1 cellular context compared by ENCODE assay signal in the genomic region with DNA sequence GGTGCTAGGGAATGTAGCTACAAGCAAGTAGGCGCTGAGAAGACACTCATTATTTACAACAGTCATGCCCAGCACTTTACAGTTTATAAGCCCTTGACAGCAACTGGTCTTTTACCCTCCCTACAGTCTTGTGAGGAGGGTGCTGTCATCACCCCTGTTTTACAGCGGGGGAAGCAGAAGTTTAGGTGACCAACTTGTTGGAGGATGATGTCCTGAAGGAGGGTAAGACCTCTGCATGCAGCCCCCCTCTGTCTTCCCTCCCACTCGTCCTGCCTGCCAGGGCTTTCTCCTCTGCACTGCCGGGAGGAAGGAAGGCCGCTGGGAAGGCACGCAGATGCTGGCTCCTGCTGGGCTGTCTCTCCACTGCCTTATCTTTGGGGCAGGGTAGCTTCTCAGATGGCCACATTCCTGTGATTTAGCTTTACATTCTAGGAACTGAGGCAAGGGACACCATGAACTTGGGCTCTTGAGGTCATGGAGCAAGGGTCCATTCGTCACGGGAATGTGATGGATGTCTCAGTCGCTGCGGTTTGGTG.
A peak's percentile ranks its signal among the peaks of the same experiment; 100 is the strongest.
TF ChIP-seq lines count a peak whose summit lies in the region.

No MANE protein-coding gene starts in this region.

TF ChIP-seq in HepG2, 621 proteins besides CTCF, POLR2A, EP300 and RAD21 (continued from another document and continues in another):
- TF ChIP-seq NCOR1 (IDR thresholded peaks at IDR 0.05; ENCODE audit: borderline replicate concordance, low read length) (0 out of 2 replicates have a peak, but pooled peaks have one; percentile 16), NCOA5 (CRISPR knock-in tag; IDR thresholded peaks at IDR 0.05) (no peak), THAP8 (CRISPR knock-in tag; IDR thresholded peaks at IDR 0.05; ENCODE audit: borderline replicate concordance) (no peak), CHCHD3 (CRISPR knock-in tag; IDR thresholded peaks at IDR 0.05) (no peak), ZNF740 (CRISPR knock-in tag; IDR thresholded peaks at IDR 0.05) (no peak), ZBTB21 (CRISPR knock-in tag; IDR thresholded peaks at IDR 0.05) (0 out of 2 replicates have a peak, but pooled peaks have one; percentile 10), ZNF773 (CRISPR knock-in tag; IDR thresholded peaks at IDR 0.05; ENCODE audit: borderline replicate concordance) (no peak), ZNF510 (CRISPR knock-in tag; IDR thresholded peaks at IDR 0.05; ENCODE audit: low read depth) (no peak), ZSCAN21 (CRISPR knock-in tag; IDR thresholded peaks at IDR 0.05; ENCODE audit: borderline replicate concordance) (peak; percentile 68), NFIC (IDR thresholded peaks at IDR 0.05; ENCODE audit: low read length) (no peak), KMT2B (CRISPR knock-in tag; IDR thresholded peaks at IDR 0.05) (0 out of 2 replicates have a peak, but pooled peaks have one; percentile 3), TFE3 (CRISPR knock-in tag; IDR thresholded peaks at IDR 0.05) (0 out of 2 replicates have a peak, but pooled peaks have one; percentile 12), ZNF883 (CRISPR knock-in tag; IDR thresholded peaks at IDR 0.05; ENCODE audit: not compliant biosample characterization) (peak; percentile 46), ZNF513 (CRISPR knock-in tag; conservative IDR thresholded peaks at IDR 0.05) (no peak), ZNF644 (CRISPR knock-in tag; IDR thresholded peaks at IDR 0.05; ENCODE audit: low read depth) (0 out of 2 replicates have a peak, but pooled peaks have one; percentile 24), SMAD9 (CRISPR knock-in tag; IDR thresholded peaks at IDR 0.05) (peak; percentile 80; the same call in 1 of the 2 replicates), SKIL (CRISPR knock-in tag; IDR thresholded peaks at IDR 0.05; ENCODE audit: borderline replicate concordance) (no peak), GTF3A (CRISPR knock-in tag; conservative IDR thresholded peaks at IDR 0.05) (no peak), MAX (IDR thresholded peaks at IDR 0.05) (0 out of 2 replicates have a peak, but pooled peaks have one; percentile 4), ZBTB7A (CRISPR knock-in tag; IDR thresholded peaks at IDR 0.05) (no peak), RARA (CRISPR knock-in tag; IDR thresholded peaks at IDR 0.05) (peak; percentile 72), NFIB (CRISPR knock-in tag; IDR thresholded peaks at IDR 0.05; ENCODE audit: borderline replicate concordance) (peak; percentile 88; the same call in 1 of the 2 replicates), HMGXB4 (CRISPR knock-in tag; IDR thresholded peaks at IDR 0.05; ENCODE audit: borderline replicate concordance in 1 of 2, low read depth in 1 of 2) (peak; percentile 26 to 66; a peak in 3 of 4 replicates), PAX8 (CRISPR knock-in tag; IDR thresholded peaks at IDR 0.05; ENCODE audit: borderline replicate concordance) (no peak), PAF1 (CRISPR knock-in tag; IDR thresholded peaks at IDR 0.05) (no peak), ZNF598 (CRISPR knock-in tag; IDR thresholded peaks at IDR 0.05; ENCODE audit: borderline replicate concordance) (peak; percentile 3; the same call in 1 of the 2 replicates), ZNF816 (CRISPR knock-in tag; IDR thresholded peaks at IDR 0.05; ENCODE audit: borderline replicate concordance) (no peak), ZEB1 (IDR thresholded peaks at IDR 0.05; ENCODE audit: insufficient replicate concordance, low read depth) (no peak), HDAC6 (IDR thresholded peaks at IDR 0.05; ENCODE audit: low read depth, low read length) (no peak), ZBTB38 (CRISPR knock-in tag; IDR thresholded peaks at IDR 0.05) (peak; percentile 65), ARID2 (CRISPR knock-in tag; IDR thresholded peaks at IDR 0.05; ENCODE audit: borderline replicate concordance) (peak; percentile 31; the same call in 1 of the 2 replicates), TCF7L2 (IDR thresholded peaks at IDR 0.05; ENCODE audit: low read depth, low read length) (no peak), ZNF501 (CRISPR knock-in tag; IDR thresholded peaks at IDR 0.05) (peak; percentile 58; the same call in 1 of the 2 replicates), ZNF235 (CRISPR knock-in tag; IDR thresholded peaks at IDR 0.05; ENCODE audit: borderline replicate concordance) (no peak), XBP1 (CRISPR knock-in tag; IDR thresholded peaks at IDR 0.05) (no peak), ZNF326 (CRISPR knock-in tag; IDR thresholded peaks at IDR 0.05; ENCODE audit: borderline replicate concordance) (no peak), HDAC2 (CRISPR knock-in tag; IDR thresholded peaks at IDR 0.05) (no peak; the same call in 1 of the 2 replicates), SIN3A (IDR thresholded peaks at IDR 0.05; ENCODE audit: borderline replicate concordance, low read depth, low read length) (peak; percentile 56; the same call in 1 of the 2 replicates), GFI1 (CRISPR knock-in tag; IDR thresholded peaks at IDR 0.05; ENCODE audit: borderline replicate concordance) (no peak), MYC (CRISPR knock-in tag; IDR thresholded peaks at IDR 0.05; ENCODE audit: borderline replicate concordance) (peak; percentile 16; the same call in 1 of the 2 replicates), ZSCAN9 (CRISPR knock-in tag; IDR thresholded peaks at IDR 0.05; ENCODE audit: borderline replicate concordance) (0 out of 2 replicates have a peak, but pooled peaks have one; percentile 34), ZNF331 (CRISPR knock-in tag; IDR thresholded peaks at IDR 0.05) (no peak), KLF9 (CRISPR knock-in tag; IDR thresholded peaks at IDR 0.05; ENCODE audit: low read depth) (no peak), ZFY (CRISPR knock-in tag; IDR thresholded peaks at IDR 0.05) (0 out of 2 replicates have a peak, but pooled peaks have one; percentile 1), ZFX (CRISPR knock-in tag; IDR thresholded peaks at IDR 0.05; ENCODE audit: low read depth) (peak; percentile 46), PHF21A (CRISPR knock-in tag; IDR thresholded peaks at IDR 0.05) (0 out of 2 replicates have a peak, but pooled peaks have one; percentile 38), NPAS2 (CRISPR knock-in tag; IDR thresholded peaks at IDR 0.05; ENCODE audit: borderline replicate concordance) (no peak), GLI4 (CRISPR knock-in tag; IDR thresholded peaks at IDR 0.05; ENCODE audit: borderline replicate concordance) (0 out of 2 replicates have a peak, but pooled peaks have one; percentile 21), TGIF2 (CRISPR knock-in tag; IDR thresholded peaks at IDR 0.05) (0 out of 2 replicates have a peak, but pooled peaks have one; percentile 23), ZNF317 (CRISPR knock-in tag; IDR thresholded peaks at IDR 0.05) (no peak), MAZ (IDR thresholded peaks at IDR 0.05; ENCODE audit: borderline replicate concordance, low read depth, low read length) (no peak), MAZ (CRISPR knock-in tag; IDR thresholded peaks at IDR 0.05; ENCODE audit: low read depth) (no peak), SMAD1 (CRISPR knock-in tag; IDR thresholded peaks at IDR 0.05; ENCODE audit: borderline replicate concordance, low read depth) (no peak)
- TF ChIP-seq, protein P1, sequence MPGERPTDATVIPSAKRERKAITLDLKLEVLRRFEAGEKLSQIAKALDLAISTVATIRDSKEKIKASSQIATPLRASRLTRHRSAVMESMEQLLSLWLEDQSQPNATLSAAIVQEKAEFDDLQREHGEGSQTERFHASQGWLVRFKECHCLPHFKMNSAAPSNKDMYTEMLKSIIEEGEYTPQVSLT (CRISPR knock-in tag; IDR thresholded peaks at IDR 0.05; ENCODE audit: borderline replicate concordance, low read depth) = no peak
- TF ChIP-seq, protein P2, sequence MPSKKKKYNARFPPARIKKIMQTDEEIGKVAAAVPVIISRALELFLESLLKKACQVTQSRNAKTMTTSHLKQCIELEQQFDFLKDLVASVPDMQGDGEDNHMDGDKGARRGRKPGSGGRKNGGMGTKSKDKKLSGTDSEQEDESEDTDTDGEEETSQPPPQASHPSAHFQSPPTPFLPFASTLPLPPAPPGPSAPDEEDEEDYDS (CRISPR knock-in tag; IDR thresholded peaks at IDR 0.05) = 0 out of 2 replicates have a peak, but pooled peaks have one; percentile 16
- TF ChIP-seq, protein P3, sequence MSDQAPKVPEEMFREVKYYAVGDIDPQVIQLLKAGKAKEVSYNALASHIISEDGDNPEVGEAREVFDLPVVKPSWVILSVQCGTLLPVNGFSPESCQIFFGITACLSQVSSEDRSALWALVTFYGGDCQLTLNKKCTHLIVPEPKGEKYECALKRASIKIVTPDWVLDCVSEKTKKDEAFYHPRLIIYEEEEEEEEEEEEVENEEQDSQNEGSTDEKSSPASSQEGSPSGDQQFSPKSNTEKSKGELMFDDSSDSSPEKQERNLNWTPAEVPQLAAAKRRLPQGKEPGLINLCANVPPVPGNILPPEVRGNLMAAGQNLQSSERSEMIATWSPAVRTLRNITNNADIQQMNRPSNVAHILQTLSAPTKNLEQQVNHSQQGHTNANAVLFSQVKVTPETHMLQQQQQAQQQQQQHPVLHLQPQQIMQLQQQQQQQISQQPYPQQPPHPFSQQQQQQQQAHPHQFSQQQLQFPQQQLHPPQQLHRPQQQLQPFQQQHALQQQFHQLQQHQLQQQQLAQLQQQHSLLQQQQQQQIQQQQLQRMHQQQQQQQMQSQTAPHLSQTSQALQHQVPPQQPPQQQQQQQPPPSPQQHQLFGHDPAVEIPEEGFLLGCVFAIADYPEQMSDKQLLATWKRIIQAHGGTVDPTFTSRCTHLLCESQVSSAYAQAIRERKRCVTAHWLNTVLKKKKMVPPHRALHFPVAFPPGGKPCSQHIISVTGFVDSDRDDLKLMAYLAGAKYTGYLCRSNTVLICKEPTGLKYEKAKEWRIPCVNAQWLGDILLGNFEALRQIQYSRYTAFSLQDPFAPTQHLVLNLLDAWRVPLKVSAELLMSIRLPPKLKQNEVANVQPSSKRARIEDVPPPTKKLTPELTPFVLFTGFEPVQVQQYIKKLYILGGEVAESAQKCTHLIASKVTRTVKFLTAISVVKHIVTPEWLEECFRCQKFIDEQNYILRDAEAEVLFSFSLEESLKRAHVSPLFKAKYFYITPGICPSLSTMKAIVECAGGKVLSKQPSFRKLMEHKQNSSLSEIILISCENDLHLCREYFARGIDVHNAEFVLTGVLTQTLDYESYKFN (CRISPR knock-in tag; conservative IDR thresholded peaks at IDR 0.05) = no peak
